16 cellular contexts compared by ENCODE assay signal in genomic region chr20:8116067-8116811, GRCh38. TPM values are rescaled to one million over a fixed set of nuclear protein-coding genes. Genes with fewer than 3 reads are reported as not detected.
DNase-seq lines count a peak whose midpoint lies in the region; ATAC-seq and TF ChIP-seq lines count a peak whose summit lies in the region.
"Had no signal": no experiment of that assay in that cellular context is flagged by ENCODE, and none has a peak within 500 bp of the region (broad histone marks: within the 10 kb centered on the region; RNA-seq: fewer than 3 reads in every experiment).

No MANE protein-coding gene starts in this region.

- no peak overlapping the region for H3K4me3 Mint-ChIP-seq in WTC11
- H3K4me3 Mint-ChIP-seq: activated naive CD8-positive, alpha-beta T cell had no signal

- H3K27ac ChIP-seq in gastroesophageal sphincter: peak overlapping the region in 1 of 4 donors; percentile 32
- H3K27ac ChIP-seq: colonic mucosa, esophagus squamous epithelium, ovary had no signal

- no peak for TF ChIP-seq EP300 in gastroesophageal sphincter (IDR thresholded peaks at IDR 0.05)

- peaks cover 7 to 25% (median 8%) of the 10 kb centered on the region in 3 donors for H3K4me1 ChIP-seq in gastroesophageal sphincter
- H3K4me1 ChIP-seq: colonic mucosa had no signal

- H3K4me3 ChIP-seq in gastroesophageal sphincter (no peak overlapping the region), skeletal muscle cell (ENCODE audit: low read depth, low read length) (no peak overlapping the region)
- H3K4me3 ChIP-seq: colonic mucosa, esophagus squamous epithelium, ovary had no signal

- H3K4me1 Mint-ChIP-seq in WTC11: peaks cover 18% of the 10 kb centered on the region

- DNase-seq in ELR (ENCODE audit: low read depth) (peak; percentile 25), amniotic epithelial cell (ENCODE audit: low read depth) (peak; percentile 68), skeletal muscle cell (ENCODE audit: low read depth) (peak; percentile 73), WTC11 (ENCODE audit: low spot score) (no peak), HK-2 (ENCODE audit: unreplicated experiment) (no peak), AML-193 (lab: John Stamatoyannopoulos, UW) (no peak), NCI-H146 (lab: John Stamatoyannopoulos, UW) (no peak)
- DNase-seq: colonic mucosa; esophagus squamous epithelium; NCI-H1105 treated with DMSO at 0.1 percent for 48 hours; OCI-M1; ovary; stimulated activated CD4-positive, alpha-beta T cell treated with anti-CD3 and anti-CD28 coated beads, Interleukin-2, amount 100 ng/mL, for 24 hours; SW 1271 had no signal

- CTCF ChIA-PET in WTC11 (lab: Charles Lee): interaction anchor here (1.3 kb wide), 1 partner anchor 11 kb away, joined by 3 read pairs; no protein-coding TSS in a partner anchor

- H3K36me3 Mint-ChIP-seq in WTC11: peaks cover 15% of the 10 kb centered on the region
- H3K36me3 Mint-ChIP-seq: activated naive CD8-positive, alpha-beta T cell had no signal

- no peaks in the 10 kb centered on the region for H3K27me3 ChIP-seq in gastroesophageal sphincter
- H3K27me3 ChIP-seq: colonic mucosa, esophagus squamous epithelium, ovary had no signal

- WGBS in gastroesophageal sphincter (ENCODE audit: low coverage in 1 of 2), 2 donors: 46 to 54% methylated on average over 3 to 4 of the region's 5 CpGs

- no peak for TF ChIP-seq POLR2A in gastroesophageal sphincter (IDR thresholded peaks at IDR 0.05)

- H3K27me3 Mint-ChIP-seq in WTC11 (ENCODE audit: low read depth): peaks cover 9% of the 10 kb centered on the region; the same call in 1 of the 2 replicates

- no peak overlapping the region for H3K27ac Mint-ChIP-seq in WTC11
- H3K27ac Mint-ChIP-seq: activated naive CD8-positive, alpha-beta T cell had no signal

- no peaks in the 10 kb centered on the region for H3K9me3 ChIP-seq in gastroesophageal sphincter
- H3K9me3 ChIP-seq: colonic mucosa, esophagus squamous epithelium, ovary had no signal

- POLR2A ChIA-PET in WTC11 (lab: Charles Lee): no interaction called here

- no peak for TF ChIP-seq CTCF in gastroesophageal sphincter (IDR thresholded peaks at IDR 0.05)
- no peak for TF ChIP-seq CTCF in WTC11 (IDR thresholded peaks at IDR 0.05)

- peaks cover 24% of the 10 kb centered on the region for H3K9me3 Mint-ChIP-seq in WTC11

- ATAC-seq in gastroesophageal sphincter (peak; percentile 41), WTC11 (no peak)

- H3K36me3 ChIP-seq in gastroesophageal sphincter: no peaks in the 10 kb centered on the region
- H3K36me3 ChIP-seq: colonic mucosa, esophagus squamous epithelium, ovary had no signal

TF ChIP-seq in WTC11, 78 proteins besides CTCF, POLR2A, EP300 and RAD21:
- TF ChIP-seq SP1 (CRISPR knock-in tag; conservative IDR thresholded peaks at IDR 0.05) (no peak), RELA (CRISPR knock-in tag; IDR thresholded peaks at IDR 0.05; ENCODE audit: borderline replicate concordance) (no peak), ZBTB21 (CRISPR knock-in tag; IDR thresholded peaks at IDR 0.05; ENCODE audit: borderline replicate concordance) (no peak), ZNF317 (CRISPR knock-in tag; IDR thresholded peaks at IDR 0.05; ENCODE audit: borderline replicate concordance, low read depth) (no peak), AFF4 (CRISPR knock-in tag; IDR thresholded peaks at IDR 0.05; ENCODE audit: borderline replicate concordance) (no peak), ZSCAN18 (CRISPR knock-in tag; IDR thresholded peaks at IDR 0.05) (no peak), MXD4 (CRISPR knock-in tag; IDR thresholded peaks at IDR 0.05; ENCODE audit: borderline replicate concordance) (no peak)
- TF ChIP-seq, protein P1, sequence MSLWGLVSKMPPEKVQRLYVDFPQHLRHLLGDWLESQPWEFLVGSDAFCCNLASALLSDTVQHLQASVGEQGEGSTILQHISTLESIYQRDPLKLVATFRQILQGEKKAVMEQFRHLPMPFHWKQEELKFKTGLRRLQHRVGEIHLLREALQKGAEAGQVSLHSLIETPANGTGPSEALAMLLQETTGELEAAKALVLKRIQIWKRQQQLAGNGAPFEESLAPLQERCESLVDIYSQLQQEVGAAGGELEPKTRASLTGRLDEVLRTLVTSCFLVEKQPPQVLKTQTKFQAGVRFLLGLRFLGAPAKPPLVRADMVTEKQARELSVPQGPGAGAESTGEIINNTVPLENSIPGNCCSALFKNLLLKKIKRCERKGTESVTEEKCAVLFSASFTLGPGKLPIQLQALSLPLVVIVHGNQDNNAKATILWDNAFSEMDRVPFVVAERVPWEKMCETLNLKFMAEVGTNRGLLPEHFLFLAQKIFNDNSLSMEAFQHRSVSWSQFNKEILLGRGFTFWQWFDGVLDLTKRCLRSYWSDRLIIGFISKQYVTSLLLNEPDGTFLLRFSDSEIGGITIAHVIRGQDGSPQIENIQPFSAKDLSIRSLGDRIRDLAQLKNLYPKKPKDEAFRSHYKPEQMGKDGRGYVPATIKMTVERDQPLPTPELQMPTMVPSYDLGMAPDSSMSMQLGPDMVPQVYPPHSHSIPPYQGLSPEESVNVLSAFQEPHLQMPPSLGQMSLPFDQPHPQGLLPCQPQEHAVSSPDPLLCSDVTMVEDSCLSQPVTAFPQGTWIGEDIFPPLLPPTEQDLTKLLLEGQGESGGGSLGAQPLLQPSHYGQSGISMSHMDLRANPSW (CRISPR knock-in tag; conservative IDR thresholded peaks at IDR 0.05; ENCODE audit: low read depth): no peak

RNA-seq across cellular contexts. Expression of gene PLCB1, which starts 15.8 kb away (rescaled TPM):
- total RNA-seq in gastroesophageal sphincter (100 to 1,000 TPM in 1 of 4 donors, 10 to 100 TPM in 3; 60.8 to 104 (median 69.0) TPM), WTC11 (2021) (11.3 to 18.5 TPM (median 17.5 TPM) in 3 replicates)

Comparison
In these comparisons a context has a peak if more than half of its experiments do, and no peak if none do; other contexts are left out.
1. DNase-seq: peak in ELR (single experiment), amniotic epithelial cell (single experiment) and skeletal muscle cell (single experiment); none in WTC11 (single experiment), HK-2 (single experiment), AML-193 (0 of 2) and NCI-H146 (single experiment).